8 cellular contexts compared by ENCODE assay signal in the genomic region with DNA sequence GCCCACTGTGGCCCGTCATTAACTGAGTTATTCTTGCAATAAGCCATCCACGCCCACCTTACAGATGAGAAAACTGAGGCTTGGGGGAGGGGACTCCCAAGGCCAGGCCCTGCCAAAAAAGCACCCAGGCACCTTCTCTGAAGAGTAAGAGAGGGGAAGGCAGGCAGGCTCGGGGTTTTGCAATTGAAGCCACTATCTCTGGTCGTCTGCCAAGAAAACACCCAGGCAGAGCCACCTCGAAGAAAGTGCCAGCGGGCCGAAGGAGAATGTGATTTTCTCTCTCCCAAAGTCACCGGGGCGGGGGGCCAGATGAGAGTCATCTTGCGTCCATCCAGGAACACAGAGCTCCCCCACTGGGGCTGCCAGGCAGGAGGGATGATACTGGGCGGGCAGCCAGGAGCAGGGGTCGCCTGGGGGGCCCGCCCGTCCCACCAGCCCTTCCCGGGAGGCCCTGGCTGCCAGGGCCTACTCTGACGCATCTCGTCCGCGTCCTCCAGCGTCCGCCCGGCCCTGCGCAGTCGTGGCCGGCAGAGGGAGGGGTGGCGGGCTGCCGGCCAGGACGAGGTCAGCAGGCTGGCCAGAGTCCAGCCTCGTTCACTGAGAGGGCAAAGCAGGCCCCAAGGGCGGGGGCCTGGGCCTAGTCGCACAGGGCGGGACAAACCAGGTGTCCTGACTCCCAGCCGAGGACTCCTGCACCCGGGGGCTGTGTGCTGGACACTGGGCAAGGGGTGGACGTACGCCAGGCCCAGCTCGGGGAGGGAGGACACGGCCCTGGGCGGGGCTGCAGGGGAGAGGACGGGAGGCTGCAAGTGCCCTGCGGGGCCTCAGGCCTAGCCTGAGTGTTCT.
DNase-seq lines count a peak whose midpoint lies in the region; ATAC-seq and TF ChIP-seq lines count a peak whose summit lies in the region.
"Had no signal": no experiment of that assay in that cellular context is flagged by ENCODE, and none has a peak within 500 bp of the region (broad histone marks: within the 10 kb centered on the region; RNA-seq: fewer than 3 reads in every experiment).

No MANE protein-coding gene starts in this region.

- WGBS in upper lobe of left lung, 2 donors, result 26 to 49% methylated on average over 5 to 37 of the region's 41 CpGs

- peaks cover 36 to 41% (median 38%) of the 10 kb centered on the region in 4 donors for H3K4me1 ChIP-seq in upper lobe of left lung

- H3K36me3 ChIP-seq in upper lobe of left lung, result peaks cover 12 to 73% (median 48%) of the 10 kb centered on the region in 4 donors

- no peaks in the 10 kb centered on the region for H3K27me3 ChIP-seq in upper lobe of left lung
- H3K27me3 ChIP-seq in CD4-positive, alpha-beta T cell (ENCODE audit: control insufficient read depth, insufficient read depth, low read length), result no peaks in the 10 kb centered on the region

- no peaks in the 10 kb centered on the region for H3K9me3 ChIP-seq in upper lobe of left lung
- H3K9me3 ChIP-seq in CD4-positive, alpha-beta T cell (ENCODE audit: control insufficient read depth, low read length), result no peaks in the 10 kb centered on the region

- DNase-seq in NCI-H460 (ENCODE audit: extremely low read depth, low read depth), result peak; percentile 87
- no peak for DNase-seq in epithelial cell of proximal tubule (ENCODE audit: low read depth)
- peak; percentile 72 for DNase-seq in middle frontal gyrus (ENCODE audit: extremely low spot score, low spot score)
- peak; percentile 95 to 96 for DNase-seq in upper lobe of left lung
- DNase-seq in CD4-positive, alpha-beta T cell, result no peak
- no peak for DNase-seq in AML-193 (lab: John Stamatoyannopoulos, UW)

- no peak overlapping the region for H3K27ac Mint-ChIP-seq in CD4-positive, alpha-beta T cell
- H3K27ac Mint-ChIP-seq: T-helper 1 cell treated with Interleukin-12 subunit alpha and Interleukin-12 subunit beta and Interleukin-4 antibody, amounts not matched to agents 30 μg/mL and 1 μg/mL, for 36 hours had no signal

- H3K27me3 Mint-ChIP-seq in CD4-positive, alpha-beta T cell, result no peaks in the 10 kb centered on the region

- POLR2A ChIA-PET in CD4-positive, alpha-beta T cell (lab: Charles Lee), result no interaction called here

- peak in 1 of 4 donors; percentile 25 for TF ChIP-seq POLR2A in upper lobe of left lung (IDR thresholded peaks at IDR 0.05)

- intact Hi-C loops in CD4-positive, alpha-beta T cell (cut with DNase I, micrococcal nuclease), result no loop called here

- H3K4me1 Mint-ChIP-seq in CD4-positive, alpha-beta T cell (ENCODE audit: low read depth), result no peaks in the 10 kb centered on the region

- TF ChIP-seq CTCF in epithelial cell of proximal tubule (conservative IDR thresholded peaks at IDR 0.05; ENCODE audit: low read depth, low read length) (peak; percentile 44), upper lobe of left lung (IDR thresholded peaks at IDR 0.05) (peak; percentile 35 to 94 (median 63))
- TF ChIP-seq CTCF in CD4-positive, alpha-beta T cell (IDR thresholded peaks at IDR 0.05), result no peak

- H3K27ac ChIP-seq in upper lobe of left lung, result peak overlapping the region; percentile 83 to 89 (median 88)
- H3K27ac ChIP-seq in CD4-positive, alpha-beta T cell (ENCODE audit: low read depth, low read length), result no peak overlapping the region

- peak in 2 of 4 donors; percentile 58 to 89 for TF ChIP-seq EP300 in upper lobe of left lung (IDR thresholded peaks at IDR 0.05)

- H3K4me3 ChIP-seq in epithelial cell of proximal tubule (ENCODE audit: low read depth, low read length) (peak overlapping the region; percentile 33), upper lobe of left lung (no peak overlapping the region)

- CTCF ChIA-PET in CD4-positive, alpha-beta T cell (lab: Charles Lee), result no interaction called here

- ATAC-seq in upper lobe of left lung (ENCODE audit: low FRiP score in 2 of 2), result peak; percentile 85 to 89
- ATAC-seq in CD4-positive, alpha-beta T cell (ENCODE audit: poor library complexity), result no peak
- no peak for ATAC-seq in HG03039 (IDR thresholded peaks at IDR 0.05; ENCODE audit: unreplicated experiment)

- peaks cover 29% of the 10 kb centered on the region for H3K36me3 Mint-ChIP-seq in CD4-positive, alpha-beta T cell (ENCODE audit: low read depth)

- H3K9me3 Mint-ChIP-seq in CD4-positive, alpha-beta T cell, result no peaks in the 10 kb centered on the region
- H3K9me3 Mint-ChIP-seq: T-helper 1 cell treated with Interleukin-12 subunit alpha and Interleukin-12 subunit beta and Interleukin-4 antibody, amounts not matched to agents 30 μg/mL and 1 μg/mL, for 36 hours had no signal

- no peak overlapping the region for H3K4me3 Mint-ChIP-seq in CD4-positive, alpha-beta T cell
- H3K4me3 Mint-ChIP-seq: T-helper 1 cell treated with Interleukin-12 subunit alpha and Interleukin-12 subunit beta and Interleukin-4 antibody, amounts not matched to agents 30 μg/mL and 1 μg/mL, for 36 hours had no signal

Comparison
In these comparisons a context has a peak if more than half of its experiments do, and no peak if none do; other contexts are left out.
1. DNase-seq: peak in NCI-H460 (single experiment), middle frontal gyrus (single experiment) and upper lobe of left lung (2 of 2); none in epithelial cell of proximal tubule (single experiment), CD4-positive, alpha-beta T cell (0 of 10) and AML-193 (0 of 2).
2. ATAC-seq: peak in upper lobe of left lung (2 of 2); none in CD4-positive, alpha-beta T cell (single experiment) and HG03039 (single experiment).